8 cellular contexts compared by ENCODE assay signal in the genomic region with DNA sequence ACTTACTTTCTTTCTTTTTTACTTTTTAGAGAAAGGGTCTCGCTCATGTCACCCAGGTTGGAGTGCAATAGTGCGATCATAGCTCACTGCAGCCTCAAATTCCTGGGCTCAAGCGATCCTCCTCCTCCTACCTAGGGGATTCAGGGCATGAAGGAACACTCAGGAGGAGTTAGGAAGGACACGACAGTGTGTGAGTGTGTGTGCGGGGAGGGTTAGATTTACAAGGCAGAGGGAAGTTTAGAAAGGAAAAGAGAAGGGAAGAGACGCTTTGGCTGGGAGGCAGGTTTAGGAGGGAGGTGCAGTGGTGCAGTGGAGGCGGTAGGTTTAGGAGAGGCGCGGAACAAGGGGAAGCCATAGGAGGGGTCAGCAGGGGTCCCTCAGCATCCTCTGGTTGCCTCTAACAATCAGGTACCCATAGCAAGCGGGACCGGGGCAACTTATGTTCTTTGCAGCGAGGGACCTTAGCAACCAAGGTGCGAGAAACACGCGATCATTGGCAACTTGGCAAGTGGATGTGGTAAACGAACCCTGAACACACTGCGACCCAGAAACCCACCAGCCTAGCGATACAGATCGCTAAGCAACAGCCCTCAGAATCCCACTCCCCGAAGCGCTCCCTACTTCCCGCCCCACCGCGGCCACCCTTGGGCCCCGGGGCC. TPM values are rescaled to one million over a fixed set of nuclear protein-coding genes. Genes with fewer than 3 reads are reported as not detected.
A peak's percentile ranks its signal among the peaks of the same experiment; 100 is the strongest.
DNase-seq lines count a peak whose midpoint lies in the region; ATAC-seq, FAIRE-seq and TF ChIP-seq lines count a peak whose summit lies in the region.

No MANE protein-coding gene starts in this region.

- no peak for TF ChIP-seq CTCF in OCI-LY1 (IDR thresholded peaks at IDR 0.05; ENCODE audit: low read length)

- H2AFZ ChIP-seq in OCI-LY1 (ENCODE audit: low read length), result no peak overlapping the region

- H3K4me3 ChIP-seq in OCI-LY1 (ENCODE audit: low read depth, low read length, poor library complexity, severe bottlenecking), result peak overlapping the region; percentile 67
- H3K4me3 ChIP-seq in ectodermal cell (ENCODE audit: insufficient read depth, low read depth, low read length), result peak overlapping the region; percentile 81
- peak overlapping the region; percentile 83 for H3K4me3 ChIP-seq in mucosa of stomach (ENCODE audit: low read length)

- peak overlapping the region; percentile 78 for H3K4me2 ChIP-seq in OCI-LY1 (ENCODE audit: low read length)

- H3K36me3 ChIP-seq in OCI-LY1 (ENCODE audit: insufficient read depth, low read length) (peaks cover 6% of the 10 kb centered on the region), ectodermal cell (ENCODE audit: control insufficient read depth, insufficient read depth, low read length) (no peaks in the 10 kb centered on the region), mucosa of stomach (ENCODE audit: control insufficient read depth, insufficient read depth, low read length) (no peaks in the 10 kb centered on the region)

- H3K9me3 ChIP-seq in OCI-LY1 (ENCODE audit: low read length), result no peaks in the 10 kb centered on the region
- H3K9me3 ChIP-seq in ectodermal cell (ENCODE audit: control insufficient read depth, low read length), result no peaks in the 10 kb centered on the region
- H3K9me3 ChIP-seq in mucosa of stomach (ENCODE audit: control insufficient read depth, low read length), result no peaks in the 10 kb centered on the region

- ATAC-seq in GM21528 (IDR thresholded peaks at IDR 0.05; ENCODE audit: low FRiP score, unreplicated experiment) (no peak), GM21423 (IDR thresholded peaks at IDR 0.05; ENCODE audit: unreplicated experiment) (no peak)

- WGBS in ectodermal cell, 2 experiments, result 35 to 36% methylated on average over 25 of the region's 25 CpGs

- H3K4me1 ChIP-seq in OCI-LY1 (ENCODE audit: insufficient read depth, low read length, severe bottlenecking) (peaks cover 24% of the 10 kb centered on the region), ectodermal cell (ENCODE audit: control insufficient read depth, insufficient read depth, low read length) (no peaks in the 10 kb centered on the region), mucosa of stomach (ENCODE audit: control insufficient read depth, insufficient read depth, low read length) (peaks cover 19% of the 10 kb centered on the region)

- peaks cover 16% of the 10 kb centered on the region for H3K79me2 ChIP-seq in OCI-LY1 (ENCODE audit: insufficient read depth, low read length)

- no peaks in the 10 kb centered on the region for H4K20me1 ChIP-seq in OCI-LY1 (ENCODE audit: insufficient read depth, low read length)

- no peaks in the 10 kb centered on the region for H3K27me3 ChIP-seq in OCI-LY1 (ENCODE audit: insufficient read depth, low read length)
- peaks cover 10% of the 10 kb centered on the region for H3K27me3 ChIP-seq in ectodermal cell (ENCODE audit: control insufficient read depth, insufficient read depth, low read length, poor library complexity, severe bottlenecking)
- H3K27me3 ChIP-seq in mucosa of stomach (ENCODE audit: control insufficient read depth, insufficient read depth, low read length), result no peaks in the 10 kb centered on the region

- H3K9ac ChIP-seq in OCI-LY1 (ENCODE audit: low read length) (peak overlapping the region; percentile 56), mucosa of stomach (ENCODE audit: low read length) (peak overlapping the region; percentile 83)

- DNase-seq in GM19239 (ENCODE audit: insufficient read length, low spot score) (no peak), NCI-H2029 (lab: John Stamatoyannopoulos, UW) (no peak), NCI-H446 (lab: John Stamatoyannopoulos, UW) (no peak)

- H3K9me2 ChIP-seq in OCI-LY1 (ENCODE audit: low read depth, low read length), result no peaks in the 10 kb centered on the region

- no peaks in the 10 kb centered on the region for H3F3A ChIP-seq in OCI-LY1 (ENCODE audit: insufficient read depth, low read length)

- H3K27ac ChIP-seq in OCI-LY1 (ENCODE audit: low read depth, low read length, poor library complexity, severe bottlenecking) (no peak overlapping the region), ectodermal cell (ENCODE audit: insufficient read depth, low read depth, low read length, poor library complexity, severe bottlenecking) (no peak overlapping the region)

- peak; percentile 28 for FAIRE-seq in GM19239 (lab: Jason Lieb, UNC)

RNA-seq across cellular contexts. Expression of gene SIRT2, which starts 0.5 kb away (rescaled TPM):
- polyA plus RNA-seq in ectodermal cell (2013, experiment 1 of 4), result 20.8 TPM
- polyA plus RNA-seq in ectodermal cell (2013, experiment 2 of 4), result 21.5 TPM
- 19.0 TPM for polyA plus RNA-seq in ectodermal cell (2013, experiment 3 of 4)
- polyA plus RNA-seq in ectodermal cell (2013, experiment 4 of 4), result 21.8 TPM

RNA-seq across cellular contexts. Expression of gene NFKBIB, which starts 0.9 kb away (rescaled TPM):
- 17.9 TPM for polyA plus RNA-seq in ectodermal cell (2013, experiment 1 of 4)
- polyA plus RNA-seq in ectodermal cell (2013, experiment 2 of 4), result 17.1 TPM
- polyA plus RNA-seq in ectodermal cell (2013, experiment 3 of 4), result 17.0 TPM
- 16.0 TPM for polyA plus RNA-seq in ectodermal cell (2013, experiment 4 of 4)

RNA-seq across cellular contexts. Expression of gene CCER2, which starts 13.1 kb away (rescaled TPM):
- 2.5 TPM for polyA plus RNA-seq in ectodermal cell (2013, experiment 1 of 4)
- 3.0 TPM for polyA plus RNA-seq in ectodermal cell (2013, experiment 2 of 4)
- 1.7 TPM for polyA plus RNA-seq in ectodermal cell (2013, experiment 3 of 4)
- 2.4 TPM for polyA plus RNA-seq in ectodermal cell (2013, experiment 4 of 4)

RNA-seq across cellular contexts. Expression of gene RINL, which starts 20.8 kb away (rescaled TPM):
- polyA plus RNA-seq in ectodermal cell (2013, experiment 1 of 4), result 6.9 TPM
- polyA plus RNA-seq in ectodermal cell (2013, experiment 2 of 4), result 4.8 TPM
- 3.6 TPM for polyA plus RNA-seq in ectodermal cell (2013, experiment 3 of 4)
- 4.4 TPM for polyA plus RNA-seq in ectodermal cell (2013, experiment 4 of 4)

RNA-seq across cellular contexts. Expression of gene SARS2, which starts 31.6 kb away (rescaled TPM):
- 87.4 TPM for polyA plus RNA-seq in ectodermal cell (2013, experiment 1 of 4)
- polyA plus RNA-seq in ectodermal cell (2013, experiment 2 of 4), result 71.8 TPM
- 59.0 TPM for polyA plus RNA-seq in ectodermal cell (2013, experiment 3 of 4)
- polyA plus RNA-seq in ectodermal cell (2013, experiment 4 of 4), result 67.4 TPM
